ENCODE assay signal across 1 cellular context in the genomic region with DNA sequence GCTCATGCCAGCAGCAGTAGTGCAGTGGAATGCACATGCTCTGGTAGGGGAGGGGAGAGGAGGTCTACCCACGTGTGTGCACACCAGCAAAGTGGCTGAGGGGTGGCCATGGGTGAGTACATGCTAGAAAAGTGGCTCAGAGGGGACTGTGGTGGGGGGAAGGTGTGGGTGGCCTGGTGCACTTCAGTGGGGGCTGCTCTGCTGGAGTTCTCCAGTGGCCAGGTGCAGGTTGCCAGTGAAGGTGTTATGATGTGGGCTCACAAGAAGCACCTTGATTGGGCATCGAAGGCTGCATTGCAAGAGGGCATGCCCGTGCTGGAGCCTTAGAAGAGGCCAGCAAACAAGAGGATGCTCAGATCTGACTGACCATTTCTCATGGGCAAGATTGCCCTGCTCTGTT.
TF ChIP-seq lines count a peak whose summit lies in the region.

No MANE protein-coding gene starts in this region.

TF ChIP-seq in H1, 55 proteins besides CTCF, POLR2A, EP300 and RAD21:
- no peak for TF ChIP-seq CBX8 (IDR thresholded peaks at IDR 0.05; ENCODE audit: borderline replicate concordance, low read depth, low read length)
- no peak for TF ChIP-seq CTBP2 (IDR thresholded peaks at IDR 0.05; ENCODE audit: borderline replicate concordance, insufficient read depth, insufficient read length, low read length)
- no peak for TF ChIP-seq POLR2AphosphoS5 (IDR thresholded peaks at IDR 0.05; ENCODE audit: low read depth, low read length)
- no peak for TF ChIP-seq KDM4A (IDR thresholded peaks at IDR 0.05; ENCODE audit: low read depth, low read length, severe bottlenecking)
- TF ChIP-seq EZH2 (IDR thresholded peaks at IDR 0.05; ENCODE audit: low read depth, low read length, severe bottlenecking), result no peak
- TF ChIP-seq SP4 (IDR thresholded peaks at IDR 0.05; ENCODE audit: low read length), result no peak
- TF ChIP-seq CREB1 (IDR thresholded peaks at IDR 0.05), result no peak
- TF ChIP-seq, protein P1, sequence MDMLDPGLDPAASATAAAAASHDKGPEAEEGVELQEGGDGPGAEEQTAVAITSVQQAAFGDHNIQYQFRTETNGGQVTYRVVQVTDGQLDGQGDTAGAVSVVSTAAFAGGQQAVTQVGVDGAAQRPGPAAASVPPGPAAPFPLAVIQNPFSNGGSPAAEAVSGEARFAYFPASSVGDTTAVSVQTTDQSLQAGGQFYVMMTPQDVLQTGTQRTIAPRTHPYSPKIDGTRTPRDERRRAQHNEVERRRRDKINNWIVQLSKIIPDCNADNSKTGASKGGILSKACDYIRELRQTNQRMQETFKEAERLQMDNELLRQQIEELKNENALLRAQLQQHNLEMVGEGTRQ (IDR thresholded peaks at IDR 0.05; ENCODE audit: low read length), result no peak
- TF ChIP-seq TEAD4 (IDR thresholded peaks at IDR 0.05; ENCODE audit: low read depth, low read length), result no peak
- TF ChIP-seq KDM1A (IDR thresholded peaks at IDR 0.05; ENCODE audit: borderline replicate concordance, low read length), result no peak
- no peak for TF ChIP-seq TAF1 (IDR thresholded peaks at IDR 0.05; ENCODE audit: low read depth, low read length)
- no peak for TF ChIP-seq POU5F1 (IDR thresholded peaks at IDR 0.05; ENCODE audit: low read depth, low read length)
- no peak for TF ChIP-seq KDM5A (IDR thresholded peaks at IDR 0.05; ENCODE audit: low read length)
- TF ChIP-seq GABPA (IDR thresholded peaks at IDR 0.05; ENCODE audit: borderline replicate concordance, insufficient read depth, low read length), result no peak
- TF ChIP-seq PHF8 (conservative IDR thresholded peaks at IDR 0.05; ENCODE audit: low read depth, low read length), result no peak
- TF ChIP-seq CBX5 (IDR thresholded peaks at IDR 0.05; ENCODE audit: low read depth, low read length), result no peak
- TF ChIP-seq, protein P2, sequence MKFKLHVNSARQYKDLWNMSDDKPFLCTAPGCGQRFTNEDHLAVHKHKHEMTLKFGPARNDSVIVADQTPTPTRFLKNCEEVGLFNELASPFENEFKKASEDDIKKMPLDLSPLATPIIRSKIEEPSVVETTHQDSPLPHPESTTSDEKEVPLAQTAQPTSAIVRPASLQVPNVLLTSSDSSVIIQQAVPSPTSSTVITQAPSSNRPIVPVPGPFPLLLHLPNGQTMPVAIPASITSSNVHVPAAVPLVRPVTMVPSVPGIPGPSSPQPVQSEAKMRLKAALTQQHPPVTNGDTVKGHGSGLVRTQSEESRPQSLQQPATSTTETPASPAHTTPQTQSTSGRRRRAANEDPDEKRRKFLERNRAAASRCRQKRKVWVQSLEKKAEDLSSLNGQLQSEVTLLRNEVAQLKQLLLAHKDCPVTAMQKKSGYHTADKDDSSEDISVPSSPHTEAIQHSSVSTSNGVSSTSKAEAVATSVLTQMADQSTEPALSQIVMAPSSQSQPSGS (IDR thresholded peaks at IDR 0.05; ENCODE audit: low read length), result no peak
- TF ChIP-seq TBP (IDR thresholded peaks at IDR 0.05; ENCODE audit: low read depth, low read length), result no peak
- TF ChIP-seq SP2 (IDR thresholded peaks at IDR 0.05; ENCODE audit: low read length), result no peak
